In the genomic region with DNA sequence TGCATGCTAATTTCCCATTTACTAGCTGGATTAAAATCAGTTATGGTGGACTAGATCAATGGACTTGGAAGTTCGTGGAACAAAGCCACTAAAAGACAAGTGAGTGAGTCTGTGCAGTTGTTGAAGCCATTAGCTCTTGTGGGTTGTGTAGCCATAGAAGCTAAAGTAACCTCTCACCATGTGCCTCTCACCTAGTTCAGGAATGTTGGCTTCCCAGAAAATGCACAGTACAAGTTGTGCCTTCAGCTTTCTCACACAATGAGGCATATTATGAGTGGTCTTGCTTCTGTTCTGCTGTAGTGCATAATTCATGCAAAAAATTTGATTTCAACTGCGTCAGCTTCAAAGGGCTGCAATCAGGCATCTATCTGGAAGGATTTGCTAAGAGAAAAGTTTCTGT, we compare ENCODE assay signal across 16 cellular contexts.
"Had no signal": no experiment of that assay in that cellular context is flagged by ENCODE, and none has a peak within 500 bp of the region (broad histone marks: within the 10 kb centered on the region; RNA-seq: fewer than 3 reads in every experiment).

No MANE protein-coding gene starts in this region.

- H3K4me2 ChIP-seq: neural progenitor cell had no signal

- H3K36me3 ChIP-seq: lower lobe of right lung, neural progenitor cell, sigmoid colon, tibial artery, vagina had no signal

- H3K27ac ChIP-seq: lower lobe of right lung, neural progenitor cell, sigmoid colon, tibial artery, vagina had no signal

- H3K9me3 ChIP-seq: lower lobe of right lung, sigmoid colon, tibial artery, vagina had no signal

- H3K4me1 ChIP-seq: lower lobe of right lung had no signal

- H2AFZ ChIP-seq: neural progenitor cell had no signal

- H3K27ac Mint-ChIP-seq: activated CD8-positive, alpha-beta T cell treated with anti-CD3 and anti-CD28 coated beads, Interleukin-2, amount 10 ng/mL, durations not matched to agents 7 days and 5 days; activated naive CD4-positive, alpha-beta T cell treated with anti-CD3 and anti-CD28 coated beads, Interleukin-2, amount 50 U/mL, for 72 hours; neural progenitor cell; WTC11 had no signal

- H3K4me3 ChIP-seq: lower lobe of right lung, neural progenitor cell, sigmoid colon, tibial artery, vagina had no signal

- H3K27me3 ChIP-seq: neural progenitor cell, sigmoid colon, tibial artery, vagina had no signal

- DNase-seq: activated CD4-positive, alpha-beta T cell treated with anti-CD3 and anti-CD28 coated beads for 48 hours; activated CD8-positive, alpha-beta memory T cell treated with anti-CD3 and anti-CD28 coated beads, Interleukin-2, amount 50 U/mL, for 4 hours; activated CD8-positive, alpha-beta T cell treated with anti-CD3 and anti-CD28 coated beads, Interleukin-2, amount 10 ng/mL, durations not matched to agents 7 days and 5 days; activated effector memory CD4-positive, alpha-beta T cell treated with anti-CD3 and anti-CD28 coated beads, Interleukin-2, amount 50 U/mL, for 16 hours; activated T-cell treated with anti-CD3 and anti-CD28 coated beads, Interleukin-2, amount 50 U/mL, for 48 hours; glutamatergic neuron; lower lobe of right lung; sigmoid colon; stimulated activated CD4-positive, alpha-beta T cell treated with anti-CD3 and anti-CD28 coated beads, Interleukin-12 subunit alpha, Interleukin-12 subunit beta, amount 100 ng/mL, for 4 hours; stimulated activated CD4-positive, alpha-beta T cell treated with anti-CD3 and anti-CD28 coated beads, Interleukin-2, amount 100 ng/mL, for 24 hours; T-helper 2 cell; tibial artery had no signal

- H3K9ac ChIP-seq: neural progenitor cell had no signal

- H3K4me3 Mint-ChIP-seq: activated CD8-positive, alpha-beta T cell treated with anti-CD3 and anti-CD28 coated beads, Interleukin-2, amount 10 ng/mL, durations not matched to agents 7 days and 5 days; neural progenitor cell; WTC11 had no signal

- ATAC-seq: activated CD8-positive, alpha-beta T cell treated with anti-CD3 and anti-CD28 coated beads, Interleukin-2, amount 10 ng/mL, durations not matched to agents 7 days and 5 days; activated naive CD4-positive, alpha-beta T cell treated with anti-CD3 and anti-CD28 coated beads, Interleukin-2, amount 50 U/mL, for 72 hours; lower lobe of right lung; WTC11 had no signal
